8 cellular contexts compared by ENCODE assay signal in the genomic region with DNA sequence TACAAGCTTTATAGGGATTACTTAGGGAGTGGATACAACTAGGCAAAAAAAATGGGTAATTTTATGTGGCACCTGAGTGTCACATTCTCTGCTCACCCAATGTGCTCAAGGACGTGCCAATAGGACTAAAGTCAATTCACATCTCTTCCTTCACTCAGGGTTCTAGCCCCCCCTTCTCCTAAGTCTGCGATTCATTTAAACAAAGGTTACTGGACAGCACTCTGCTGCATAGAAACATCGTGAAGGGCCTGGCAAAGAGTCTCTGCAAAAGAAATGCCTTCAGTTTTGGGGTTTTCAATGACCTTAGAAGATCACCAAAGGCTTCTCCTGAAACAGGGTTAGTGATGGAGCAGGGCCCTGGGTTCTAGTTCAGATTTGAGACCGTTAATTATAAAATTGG.
DNase-seq lines count a peak whose midpoint lies in the region; ATAC-seq and TF ChIP-seq lines count a peak whose summit lies in the region.

No MANE protein-coding gene starts in this region.

- H3K27me3 Mint-ChIP-seq in T-helper 2 cell treated with Interferon-gamma antibody and Interleukin-4, amounts not matched to agents 5 μg/mL and 100 μg/mL, for 36 hours (ENCODE audit: low read depth): peaks cover 73% of the 10 kb centered on the region
- peaks cover 58% of the 10 kb centered on the region for H3K27me3 Mint-ChIP-seq in activated naive CD8-positive, alpha-beta T cell treated with anti-CD3 and anti-CD28 coated beads, Interleukin-2, amount 10 ng/mL, durations not matched to agents 7 days and 5 days

- no peak for TF ChIP-seq CTCF in hepatocyte (IDR thresholded peaks at IDR 0.05; ENCODE audit: poor library complexity)

- H3K4me3 ChIP-seq in hepatocyte (peak overlapping the region; percentile 79), skin epidermis (peak overlapping the region in 5 of 7 experiments; percentile 55 to 81 (median 69))

- DNase-seq in T-helper 2 cell treated with Interferon-gamma antibody and Interleukin-4, amounts not matched to agents 5 μg/mL and 100 μg/mL, for 36 hours (ENCODE audit: low spot score): no peak
- no peak for DNase-seq in T-helper 2 cell
- DNase-seq in activated naive CD8-positive, alpha-beta T cell treated with anti-CD3 and anti-CD28 coated beads, Interleukin-2, amount 10 ng/mL, durations not matched to agents 7 days and 5 days: no peak
- DNase-seq in hepatocyte (ENCODE audit: low spot score): peak; percentile 17
- DNase-seq in NCI-H510A treated with DMSO at 0.1 percent for 48 hours (lab: John Stamatoyannopoulos, UW): no peak
- no peak for DNase-seq in activated CD8-positive, alpha-beta memory T cell treated with anti-CD3 and anti-CD28 coated beads, Interleukin-2, amount 50 U/mL, for 48 hours

- POLR2A ChIA-PET in activated naive CD8-positive, alpha-beta T cell treated with anti-CD3 and anti-CD28 coated beads, Interleukin-2, amount 10 ng/mL, durations not matched to agents 7 days and 5 days (lab: Charles Lee): no interaction called here

- peaks cover 6% of the 10 kb centered on the region for H3K4me1 ChIP-seq in hepatocyte (ENCODE audit: insufficient read depth)

- no peaks in the 10 kb centered on the region for H3K9me2 ChIP-seq in hepatocyte (replicated peaks; ENCODE audit: insufficient read depth)

- peaks cover 2% of the 10 kb centered on the region for H3K36me3 Mint-ChIP-seq in T-helper 2 cell treated with Interferon-gamma antibody and Interleukin-4, amounts not matched to agents 5 μg/mL and 100 μg/mL, for 36 hours (ENCODE audit: low read depth)
- no peaks in the 10 kb centered on the region for H3K36me3 Mint-ChIP-seq in activated naive CD8-positive, alpha-beta T cell treated with anti-CD3 and anti-CD28 coated beads, Interleukin-2, amount 10 ng/mL, durations not matched to agents 7 days and 5 days

- no peak for ATAC-seq in activated naive CD8-positive, alpha-beta T cell treated with anti-CD3 and anti-CD28 coated beads, Interleukin-2, amount 10 ng/mL, durations not matched to agents 7 days and 5 days (ENCODE audit: low read depth)
- ATAC-seq in HG02763 (IDR thresholded peaks at IDR 0.05; ENCODE audit: unreplicated experiment): no peak

- H3K27ac ChIP-seq in hepatocyte: no peak overlapping the region
- no peak overlapping the region for H3K27ac ChIP-seq in skin epidermis

- H3K79me2 ChIP-seq in hepatocyte: peaks cover 75% of the 10 kb centered on the region

- H3K27ac Mint-ChIP-seq in T-helper 2 cell treated with Interferon-gamma antibody and Interleukin-4, amounts not matched to agents 5 μg/mL and 100 μg/mL, for 36 hours: no peak overlapping the region
- no peak overlapping the region for H3K27ac Mint-ChIP-seq in activated naive CD8-positive, alpha-beta T cell treated with anti-CD3 and anti-CD28 coated beads, Interleukin-2, amount 10 ng/mL, durations not matched to agents 7 days and 5 days

- no peaks in the 10 kb centered on the region for H3K9me3 Mint-ChIP-seq in T-helper 2 cell treated with Interferon-gamma antibody and Interleukin-4, amounts not matched to agents 5 μg/mL and 100 μg/mL, for 36 hours
- no peaks in the 10 kb centered on the region for H3K9me3 Mint-ChIP-seq in activated naive CD8-positive, alpha-beta T cell treated with anti-CD3 and anti-CD28 coated beads, Interleukin-2, amount 10 ng/mL, durations not matched to agents 7 days and 5 days

- peaks cover 20% of the 10 kb centered on the region for H4K20me1 ChIP-seq in hepatocyte (ENCODE audit: insufficient read depth, poor library complexity, severe bottlenecking)

- peak overlapping the region; percentile 88 for H3K4me3 Mint-ChIP-seq in T-helper 2 cell treated with Interferon-gamma antibody and Interleukin-4, amounts not matched to agents 5 μg/mL and 100 μg/mL, for 36 hours
- H3K4me3 Mint-ChIP-seq in activated naive CD8-positive, alpha-beta T cell treated with anti-CD3 and anti-CD28 coated beads, Interleukin-2, amount 10 ng/mL, durations not matched to agents 7 days and 5 days: peak overlapping the region; percentile 90

- H3K4me1 Mint-ChIP-seq in T-helper 2 cell treated with Interferon-gamma antibody and Interleukin-4, amounts not matched to agents 5 μg/mL and 100 μg/mL, for 36 hours (ENCODE audit: low read depth): peaks cover 17% of the 10 kb centered on the region
- H3K4me1 Mint-ChIP-seq in activated naive CD8-positive, alpha-beta T cell treated with anti-CD3 and anti-CD28 coated beads, Interleukin-2, amount 10 ng/mL, durations not matched to agents 7 days and 5 days: peaks cover 22% of the 10 kb centered on the region

- H3K27me3 ChIP-seq in hepatocyte: peaks cover 4% of the 10 kb centered on the region

- H2AFZ ChIP-seq in hepatocyte: no peak overlapping the region

- H3K4me2 ChIP-seq in hepatocyte: peak overlapping the region; percentile 79

- H3K36me3 ChIP-seq in hepatocyte (replicated peaks; ENCODE audit: insufficient read depth, low read depth): no peaks in the 10 kb centered on the region

- WGBS in hepatocyte (ENCODE audit: low lambda C conversion rate, missing lambda C conversion rate): 45% methylated on average over 4 of the region's 4 CpGs

- H3K9me3 ChIP-seq in hepatocyte (ENCODE audit: low read depth): no peaks in the 10 kb centered on the region
